ENCODE assay signal across 8 cellular contexts in genomic region chr11:119065369-119065768, GRCh38. TPM values are rescaled to one million over a fixed set of nuclear protein-coding genes. Genes with fewer than 3 reads are reported as not detected.
DNase-seq lines count a peak whose midpoint lies in the region; ATAC-seq and TF ChIP-seq lines count a peak whose summit lies in the region.

No MANE protein-coding gene starts in this region.

- H3K9me2 ChIP-seq in PC-9 (ENCODE audit: insufficient read depth), result no peaks in the 10 kb centered on the region

- peak overlapping the region; percentile 3 for H3K27ac Mint-ChIP-seq in activated naive CD4-positive, alpha-beta T cell treated with anti-CD3 and anti-CD28 coated beads for 36 hours

- POLR2A ChIA-PET in PC-9 (lab: Charles Lee; ENCODE audit: unreplicated experiment), result interaction anchor here (0.5 to 0.7 kb wide), 2 partner anchors 19 to 156 kb away, joined by 6 to 20 read pairs; partner anchors contain the start of gene HMBS

- no TSS peak for BruUV-seq in PC-9 (replicated peaks; lab: Mats Ljungman, UMichigan)

- TF ChIP-seq CTCF in heart right ventricle (IDR thresholded peaks at IDR 0.05), result peak in 5 of 9 donors; percentile 9 to 54 (median 17)
- peak; percentile 43 for TF ChIP-seq CTCF in PC-9 (conservative IDR thresholded peaks at IDR 0.05)
- peak; percentile 35 for TF ChIP-seq CTCF in lower lobe of right lung (IDR thresholded peaks at IDR 0.05)

- H3K4me3 ChIP-seq in heart right ventricle, result no peak overlapping the region
- no peak overlapping the region for H3K4me3 ChIP-seq in PC-9
- no peak overlapping the region for H3K4me3 ChIP-seq in lower lobe of right lung
- no peak overlapping the region for H3K4me3 ChIP-seq in SJCRH30

- no peaks in the 10 kb centered on the region for H4K20me1 ChIP-seq in PC-9 (ENCODE audit: insufficient read depth)

- H3K4me1 ChIP-seq in heart right ventricle (peaks cover 4 to 43% (median 29%) of the 10 kb centered on the region in 9 donors), PC-9 (replicated peaks; ENCODE audit: insufficient read depth) (peaks cover 8% of the 10 kb centered on the region), lower lobe of right lung (peaks cover 29% of the 10 kb centered on the region), SJCRH30 (no peaks in the 10 kb centered on the region)

- no peaks in the 10 kb centered on the region for H3K9me3 Mint-ChIP-seq in activated naive CD4-positive, alpha-beta T cell treated with anti-CD3 and anti-CD28 coated beads for 36 hours

- ATAC-seq in heart right ventricle (no peak), left ventricle myocardium superior (no peak), lower lobe of right lung (no peak), HG03175 (IDR thresholded peaks at IDR 0.05; ENCODE audit: unreplicated experiment) (no peak)

- peaks cover 24% of the 10 kb centered on the region for H3F3A ChIP-seq in PC-9 (ENCODE audit: insufficient read depth, low read depth)

- no peak for DNase-seq in heart right ventricle
- no peak for DNase-seq in left ventricle myocardium superior
- DNase-seq in PC-9, result peak in 1 of 2 experiments; percentile 35
- peak; percentile 70 for DNase-seq in activated naive CD4-positive, alpha-beta T cell treated with anti-CD3 and anti-CD28 coated beads for 36 hours
- DNase-seq in lower lobe of right lung, result no peak
- no peak for DNase-seq in midbrain (lab: John Stamatoyannopoulos, UW)
- DNase-seq in SJCRH30, result no peak

- 74 to 77% methylated on average over 4 of the region's 4 CpGs for WGBS in heart right ventricle, 2 donors

- H3K79me2 ChIP-seq in PC-9 (ENCODE audit: low read depth), result peaks cover 24% of the 10 kb centered on the region

- H3K4me1 Mint-ChIP-seq in activated naive CD4-positive, alpha-beta T cell treated with anti-CD3 and anti-CD28 coated beads for 36 hours (ENCODE audit: low read depth), result peaks cover 40% of the 10 kb centered on the region

- peaks cover 5% of the 10 kb centered on the region for H3K36me3 Mint-ChIP-seq in activated naive CD4-positive, alpha-beta T cell treated with anti-CD3 and anti-CD28 coated beads for 36 hours (ENCODE audit: low read depth)

- H2AFZ ChIP-seq in PC-9, result no peak overlapping the region

- intact Hi-C loops in heart right ventricle (cut with DNase I) (loop anchor here in 1 of 10 donors (10.0 kb wide), 1 partner anchor 51 kb away; the partner anchor contains the start of genes RPS25 and TRAPPC4), left ventricle myocardium superior (cut with micrococcal nuclease) (no loop called here), PC-9 (cut with micrococcal nuclease; ENCODE audit: unreplicated experiment) (no loop called here), lower lobe of right lung (cut with DNase I) (no loop called here)
- intact Hi-C loops in activated naive CD4-positive, alpha-beta T cell treated with anti-CD3 and anti-CD28 coated beads for 36 hours (cut with micrococcal nuclease), result loop anchor here (1.0 kb wide), 2 partner anchors 132 to 258 kb away; no protein-coding TSS in a partner anchor

- H3K27ac ChIP-seq in heart right ventricle (no peak overlapping the region), PC-9 (no peak overlapping the region), lower lobe of right lung (no peak overlapping the region), SJCRH30 (no peak overlapping the region)

- no peaks in the 10 kb centered on the region for H3K27me3 ChIP-seq in heart right ventricle
- H3K27me3 ChIP-seq in PC-9 (ENCODE audit: insufficient read depth, low read depth), result no peaks in the 10 kb centered on the region
- no peaks in the 10 kb centered on the region for H3K27me3 ChIP-seq in lower lobe of right lung (ENCODE audit: low read depth)
- no peaks in the 10 kb centered on the region for H3K27me3 ChIP-seq in SJCRH30

- H3K36me3 ChIP-seq in heart right ventricle (peaks cover 0 to 42% (median 4%) of the 10 kb centered on the region in 9 donors), PC-9 (ENCODE audit: low read depth) (peaks cover 4% of the 10 kb centered on the region), lower lobe of right lung (peaks cover 22% of the 10 kb centered on the region), SJCRH30 (no peaks in the 10 kb centered on the region; the same call in 1 of the 2 replicates)

- H3K9me3 ChIP-seq in heart right ventricle (no peaks in the 10 kb centered on the region), PC-9 (ENCODE audit: insufficient read depth, low read depth) (no peaks in the 10 kb centered on the region), lower lobe of right lung (no peaks in the 10 kb centered on the region), SJCRH30 (replicated peaks) (no peaks in the 10 kb centered on the region)

- H3K4me2 ChIP-seq in PC-9, result no peak overlapping the region

- H3K4me3 Mint-ChIP-seq in activated naive CD4-positive, alpha-beta T cell treated with anti-CD3 and anti-CD28 coated beads for 36 hours, result no peak overlapping the region

- CTCF ChIA-PET in PC-9 (lab: Charles Lee), result no interaction called here
- CTCF ChIA-PET in activated naive CD4-positive, alpha-beta T cell treated with anti-CD3 and anti-CD28 coated beads for 36 hours (lab: Charles Lee), result interaction anchor here (0.7 to 1.1 kb wide), 4 partner anchors 9 to 44 kb away, joined by 3 to 4 read pairs (median 3); no protein-coding TSS in a partner anchor

- H3K27me3 Mint-ChIP-seq in activated naive CD4-positive, alpha-beta T cell treated with anti-CD3 and anti-CD28 coated beads for 36 hours (ENCODE audit: low read depth), result no peaks in the 10 kb centered on the region

RNA-seq across cellular contexts. Expression of gene VPS11, which starts 2.2 kb away (rescaled TPM):
- 10 to 100 TPM; 15.7 to 23.8 (median 21.5) TPM for total RNA-seq in heart right ventricle
- 10 to 100 TPM; 23.7 to 44.2 TPM for polyA plus RNA-seq in heart right ventricle
- 23.0 TPM for total RNA-seq in left ventricle myocardium superior
- total RNA-seq in PC-9 (2021), result 21.1 and 22.9 TPM in 2 replicates
- 10 to 100 TPM; 16.9 to 19.5 TPM for total RNA-seq in activated naive CD4-positive, alpha-beta T cell treated with anti-CD3 and anti-CD28 coated beads for 36 hours
- total RNA-seq in lower lobe of right lung, result 45.6 TPM
- 11.6 and 11.9 TPM in 2 replicates for total RNA-seq in SJCRH30 (2014; rRNA removed; shearing (Covaris generic))

RNA-seq across cellular contexts. Expression of gene HYOU1, which starts 8.4 kb away (rescaled TPM):
- total RNA-seq in heart right ventricle (10 to 100 TPM; 45.0 to 96.4 (median 64.4) TPM), left ventricle myocardium superior (64.0 TPM), PC-9 (2021) (92.0 and 117 TPM in 2 replicates), lower lobe of right lung (115 TPM)
- 100 to 1,000 TPM in 1 of 2 donors, 10 to 100 TPM in 1; 33.0 to 179 TPM for polyA plus RNA-seq in heart right ventricle
- total RNA-seq in activated naive CD4-positive, alpha-beta T cell treated with anti-CD3 and anti-CD28 coated beads for 36 hours, result 100 to 1,000 TPM; 108 to 116 TPM
- total RNA-seq in SJCRH30 (2014; rRNA removed; shearing (Covaris generic)), result 68.1 and 79.3 TPM in 2 replicates

RNA-seq across cellular contexts. Expression of gene HMBS, which starts 19.3 kb away (rescaled TPM):
- total RNA-seq in heart right ventricle (10 to 100 TPM; 14.3 to 24.9 (median 17.3) TPM), left ventricle myocardium superior (24.9 TPM), PC-9 (2021) (49.3 and 54.9 TPM in 2 replicates), lower lobe of right lung (16.7 TPM)
- polyA plus RNA-seq in heart right ventricle, result 10 to 100 TPM; 33.0 to 39.7 TPM
- total RNA-seq in activated naive CD4-positive, alpha-beta T cell treated with anti-CD3 and anti-CD28 coated beads for 36 hours, result 10 to 100 TPM; 27.9 to 29.4 TPM
- total RNA-seq in SJCRH30 (2014; rRNA removed; shearing (Covaris generic)), result 10.1 and 14.3 TPM in 2 replicates

RNA-seq across cellular contexts. Expression of gene SLC37A4, which starts 34.7 kb away (rescaled TPM):
- total RNA-seq in heart right ventricle (10 to 100 TPM in 1 of 10 donors, 1 to 10 TPM in 9; 3.8 to 12.0 (median 6.5) TPM), left ventricle myocardium superior (8.1 TPM), PC-9 (2021) (23.2 and 24.3 TPM in 2 replicates), lower lobe of right lung (13.2 TPM)
- polyA plus RNA-seq in heart right ventricle, result 10 to 100 TPM in 1 of 2 donors, 1 to 10 TPM in 1; 7.6 to 11.1 TPM
- total RNA-seq in activated naive CD4-positive, alpha-beta T cell treated with anti-CD3 and anti-CD28 coated beads for 36 hours, result 10 to 100 TPM; 28.3 to 30.3 TPM
- 8.7 and 9.8 TPM in 2 replicates for total RNA-seq in SJCRH30 (2014; rRNA removed; shearing (Covaris generic))

RNA-seq across cellular contexts. Expression of gene DPAGT1, which starts 36.3 kb away (rescaled TPM):
- 10 to 100 TPM in 9 of 10 donors, 1 to 10 TPM in 1; 8.6 to 23.2 (median 16.5) TPM for total RNA-seq in heart right ventricle
- 10 to 100 TPM; 15.3 to 24.3 TPM for polyA plus RNA-seq in heart right ventricle
- total RNA-seq in left ventricle myocardium superior, result 18.6 TPM
- total RNA-seq in PC-9 (2021), result 32.8 and 41.1 TPM in 2 replicates
- total RNA-seq in activated naive CD4-positive, alpha-beta T cell treated with anti-CD3 and anti-CD28 coated beads for 36 hours, result 10 to 100 TPM; 52.2 to 53.1 TPM
- total RNA-seq in lower lobe of right lung, result 40.6 TPM
- total RNA-seq in SJCRH30 (2014; rRNA removed; shearing (Covaris generic)), result 23.7 and 24.0 TPM in 2 replicates
